15 cellular contexts compared by ENCODE assay signal in the genomic region with DNA sequence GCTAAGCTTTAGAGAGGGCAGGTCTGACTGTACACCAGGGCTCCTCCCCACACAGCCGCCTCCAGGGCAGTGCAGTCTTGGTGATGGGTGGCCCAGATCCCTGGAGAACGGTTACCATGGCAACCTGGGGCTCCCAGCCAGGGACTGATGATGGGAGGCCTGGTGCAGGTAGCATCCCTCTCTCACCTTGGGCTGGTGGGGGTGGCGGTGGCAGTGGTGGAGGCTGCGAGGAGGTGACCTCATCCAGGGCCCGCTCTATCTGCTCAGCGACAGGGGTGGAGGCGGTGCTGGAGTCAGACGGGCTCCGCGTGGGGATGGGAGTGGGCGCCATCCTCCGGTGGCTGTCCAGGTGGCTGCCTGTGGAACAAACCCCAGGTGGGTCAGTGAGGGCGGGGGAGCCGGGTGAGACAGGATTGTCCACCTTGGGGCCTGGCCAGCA. TPM values are rescaled to one million over a fixed set of nuclear protein-coding genes. Genes with fewer than 3 reads are reported as not detected.
DNase-seq lines count a peak whose midpoint lies in the region; ATAC-seq, FAIRE-seq and TF ChIP-seq lines count a peak whose summit lies in the region.
"Had no signal": no experiment of that assay in that cellular context is flagged by ENCODE, and none has a peak within 500 bp of the region (broad histone marks: within the 10 kb centered on the region; RNA-seq: fewer than 3 reads in every experiment).

No MANE protein-coding gene starts in this region.

- H3K27me3 Mint-ChIP-seq in Caco-2 (ENCODE audit: insufficient read depth, unreplicated experiment): no peaks in the 10 kb centered on the region

- no peak overlapping the region for H3K4ac ChIP-seq in mesendoderm (ENCODE audit: low read depth, low read length)

- BruUV-seq in Caco-2 (replicated peaks; lab: Mats Ljungman, UMichigan) (no TSS peak), GM12878 (replicated peaks; lab: Mats Ljungman, UMichigan) (no TSS peak)

- no peak overlapping the region for H3K27ac ChIP-seq in GM12878 (ENCODE audit: control insufficient read depth, insufficient read depth)
- no peak overlapping the region for H3K27ac ChIP-seq in mesendoderm (ENCODE audit: low read depth, low read length)
- H3K27ac ChIP-seq in thyroid gland: no peak overlapping the region
- H3K27ac ChIP-seq in gastrocnemius medialis: no peak overlapping the region
- H3K27ac ChIP-seq: heart left ventricle, SK-N-MC, spleen had no signal

- H3K9me3 Mint-ChIP-seq in Caco-2 (ENCODE audit: unreplicated experiment): no peaks in the 10 kb centered on the region

- H3K79me1 ChIP-seq in mesendoderm (ENCODE audit: low read length): peaks cover 2% of the 10 kb centered on the region

- H4K8ac ChIP-seq in mesendoderm (ENCODE audit: low read depth, low read length): no peak overlapping the region

- POLR2A ChIA-PET in Caco-2 (lab: Charles Lee) (no interaction called here), GM12878 (lab: Charles Lee) (interaction anchor here (1.1 kb wide), 1 partner anchor 71 kb away, joined by 3 read pairs; no protein-coding TSS in a partner anchor)

- no peak for FAIRE-seq in GM12878 (lab: Jason Lieb, UNC)
- FAIRE-seq: astrocyte, endometrium had no signal

- no peak overlapping the region for H3K4me2 ChIP-seq in GM12878 (ENCODE audit: control insufficient read depth, insufficient read depth)
- no peak overlapping the region for H3K4me2 ChIP-seq in mesendoderm (ENCODE audit: low read length)

- no peaks in the 10 kb centered on the region for H4K20me1 ChIP-seq in GM12878 (ENCODE audit: control insufficient read depth, insufficient read depth)

- no peak for TF ChIP-seq RAD21 in GM12878 (IDR thresholded peaks at IDR 0.05; ENCODE audit: insufficient read depth, low read depth, low read length)

- TF ChIP-seq CTCF in Caco-2 (IDR thresholded peaks at IDR 0.05; ENCODE audit: insufficient read depth in 1 of 2, low read depth in 1 of 2, low read length in 1 of 2, severe bottlenecking in 1 of 2, unreplicated experiment in 1 of 2): no peak
- no peak for TF ChIP-seq CTCF in GM12878 (IDR thresholded peaks at IDR 0.05 in 2 of 3, conservative IDR thresholded peaks at IDR 0.05 in 1 of 3; ENCODE audit: control insufficient read depth in 2 of 3, extremely low read depth in 1 of 3, insufficient read depth in 1 of 3, low read depth in 3 of 3, low read length in 3 of 3)
- no peak for TF ChIP-seq CTCF in thyroid gland (IDR thresholded peaks at IDR 0.05)
- TF ChIP-seq CTCF in gastrocnemius medialis (IDR thresholded peaks at IDR 0.05 in 4 of 5, conservative IDR thresholded peaks at IDR 0.05 in 1 of 5): no peak

- no peak overlapping the region for H3K18ac ChIP-seq in mesendoderm (ENCODE audit: low read length)

- CTCF ChIA-PET in Caco-2 (lab: Charles Lee): interaction anchor here (1.8 kb wide), 1 partner anchor 80 kb away, joined by 11 read pairs; no protein-coding TSS in a partner anchor
- CTCF ChIA-PET in GM12878 (lab: Yijun Ruan, JAX): interaction anchor here (1.3 kb wide), 1 partner anchor 69 kb away, joined by 3 read pairs; no protein-coding TSS in a partner anchor

- H3K23ac ChIP-seq in mesendoderm (ENCODE audit: low read length): no peak overlapping the region

- intact Hi-C loops in Caco-2 (cut with micrococcal nuclease; ENCODE audit: unreplicated experiment): no loop called here
- intact Hi-C loops in GM12878 (cut with micrococcal nuclease; ENCODE audit: unreplicated experiment): no loop called here
- intact Hi-C loops in thyroid gland (cut with DNase I): loop anchor here (5.0 kb wide), 2 partner anchors 67 to 142 kb away; no protein-coding TSS in a partner anchor
- intact Hi-C loops in gastrocnemius medialis (cut with DNase I; ENCODE audit: low total_unique reads): loop anchor here (5.0 to 10.0 kb wide), 2 partner anchors 147 to 344 kb away; partner anchors contain the start of gene MXD3

- H3K4me1 Mint-ChIP-seq in Caco-2 (ENCODE audit: low read depth, unreplicated experiment): peaks cover 9% of the 10 kb centered on the region

- peak overlapping the region; percentile 83 for H3K27ac Mint-ChIP-seq in Caco-2 (ENCODE audit: unreplicated experiment)

- no peak overlapping the region for H2BK5ac ChIP-seq in mesendoderm (ENCODE audit: low read length)

- H3K79me2 ChIP-seq in GM12878 (ENCODE audit: control insufficient read depth, insufficient read depth, low read length) (no peaks in the 10 kb centered on the region; the same call in 1 of the 2 replicates), mesendoderm (ENCODE audit: control insufficient read depth, insufficient read depth, low read length) (no peaks in the 10 kb centered on the region)

- DNase-seq in Caco-2 (peak; percentile 68 to 79), H7 (peak; percentile 72), GM12878 (ENCODE audit: low read depth, low spot score) (no peak), mesendoderm (peak; percentile 77), thyroid gland (no peak), DMS79 treated with DMSO at 0.1 percent for 48 hours (lab: John Stamatoyannopoulos, UW) (no peak), gastrocnemius medialis (no peak)
- DNase-seq in activated CD4-positive, alpha-beta T cell treated with anti-CD3 and anti-CD28 coated beads, Interleukin-2, amount 50 U/mL, for 48 hours: no peak
- DNase-seq: activated CD4-positive, CD25-positive, alpha-beta regulatory T cell; NCI-H1694 had no signal

- H3K9ac ChIP-seq in GM12878 (ENCODE audit: control insufficient read depth, insufficient read depth, low read length) (no peak overlapping the region), mesendoderm (ENCODE audit: low read length) (no peak overlapping the region)

- no peak overlapping the region for H4K5ac ChIP-seq in mesendoderm (ENCODE audit: low read length)

- no peak overlapping the region for H2BK15ac ChIP-seq in mesendoderm (replicated peaks; ENCODE audit: low read depth)

- RAD21 ChIA-PET in GM12878 (lab: Charles Lee; ENCODE audit: unreplicated experiment): no interaction called here

- peaks cover 93% of the 10 kb centered on the region for H3K36me3 Mint-ChIP-seq in Caco-2 (ENCODE audit: insufficient read depth, unreplicated experiment)

- H3K56ac ChIP-seq in mesendoderm (ENCODE audit: low read length): no peak overlapping the region

- peaks cover 1% of the 10 kb centered on the region for H3K36me3 ChIP-seq in Caco-2 (ENCODE audit: control insufficient read depth, insufficient read depth, low read length)
- peaks cover 29% of the 10 kb centered on the region for H3K36me3 ChIP-seq in H7 (replicated peaks; ENCODE audit: control insufficient read depth, insufficient read depth, low read length)
- no peaks in the 10 kb centered on the region for H3K36me3 ChIP-seq in GM12878 (ENCODE audit: control insufficient read depth in 2 of 2, insufficient read depth in 2 of 2, low read length in 1 of 2)
- H3K36me3 ChIP-seq in mesendoderm (ENCODE audit: control insufficient read depth, insufficient read depth, low read length): peaks cover 19% of the 10 kb centered on the region
- H3K36me3 ChIP-seq in thyroid gland: peaks cover 12 to 14% of the 10 kb centered on the region in 2 donors
- H3K36me3 ChIP-seq in gastrocnemius medialis: no peaks in the 10 kb centered on the region

- 74% methylated on average over 14 of the region's 14 CpGs for WGBS in GM12878 (ENCODE audit: insufficient coverage, insufficient replicate concordance, low lambda C conversion rate, missing lambda C conversion rate)
- no CpG with 5 or more reads among the region's 14 CpGs for WGBS in mesendoderm (ENCODE audit: extremely low coverage, insufficient coverage, low lambda C conversion rate)
- 91% methylated on average over 13 of the region's 14 CpGs; no CpG with 5 or more reads in 1 of the 2 donors for WGBS in thyroid gland, 2 donors

- no peak overlapping the region for H2BK120ac ChIP-seq in mesendoderm (ENCODE audit: low read depth, low read length)

- H3K27me3 ChIP-seq in Caco-2 (replicated peaks; ENCODE audit: control insufficient read depth, insufficient read depth, low read length) (no peaks in the 10 kb centered on the region), H7 (ENCODE audit: control insufficient read depth, insufficient read depth, low read length) (peaks cover 4% of the 10 kb centered on the region), GM12878 (replicated peaks in 1 of 2; ENCODE audit: control insufficient read depth in 2 of 2, insufficient read depth in 2 of 2, low read length in 1 of 2) (no peaks in the 10 kb centered on the region), mesendoderm (ENCODE audit: insufficient read depth, low read length, poor library complexity) (no peaks in the 10 kb centered on the region), thyroid gland (no peaks in the 10 kb centered on the region), gastrocnemius medialis (no peaks in the 10 kb centered on the region)
- H3K27me3 ChIP-seq: heart left ventricle, spleen had no signal

- H3K9me3 ChIP-seq in Caco-2: no peaks in the 10 kb centered on the region
- no peaks in the 10 kb centered on the region for H3K9me3 ChIP-seq in GM12878 (replicated peaks; ENCODE audit: control insufficient read depth, insufficient read depth, low read length)
- no peaks in the 10 kb centered on the region for H3K9me3 ChIP-seq in thyroid gland
- no peaks in the 10 kb centered on the region for H3K9me3 ChIP-seq in gastrocnemius medialis
- H3K9me3 ChIP-seq: heart left ventricle, spleen had no signal

- TF ChIP-seq POLR2A in GM12878 (IDR thresholded peaks at IDR 0.05; ENCODE audit: low read depth, low read length) (no peak), thyroid gland (IDR thresholded peaks at IDR 0.05) (no peak), gastrocnemius medialis (IDR thresholded peaks at IDR 0.05) (no peak)

- no peak overlapping the region for H2AFZ ChIP-seq in GM12878 (ENCODE audit: control insufficient read depth, low read depth, low read length)

- in situ Hi-C loops in GM12878 (cut with MboI) (no loop called here), gastrocnemius medialis (cut with MboI; ENCODE audit: low sequenced_read_pairs in 4 of 4) (loop anchor here in 1 of 4 donors (10.0 kb wide), 1 partner anchor 54 kb away; the partner anchor contains the start of genes F12 and PFN3)

- H3K4me3 ChIP-seq in Caco-2 (ENCODE audit: low read depth, low read length) (no peak overlapping the region), H7 (ENCODE audit: insufficient read depth, low read depth, low read length) (no peak overlapping the region), GM12878 (no peak overlapping the region), mesendoderm (ENCODE audit: low read length) (no peak overlapping the region), thyroid gland (replicated peaks in 1 of 3) (no peak overlapping the region), gastrocnemius medialis (no peak overlapping the region)
- H3K4me3 ChIP-seq: heart left ventricle, SK-N-MC, spleen had no signal

- TF ChIP-seq EP300 in GM12878 (IDR thresholded peaks at IDR 0.05; ENCODE audit: borderline replicate concordance in 1 of 2, control insufficient read depth in 1 of 2, low read depth in 2 of 2, low read length in 2 of 2): no peak

- no peak overlapping the region for H3K4me3 Mint-ChIP-seq in Caco-2 (ENCODE audit: unreplicated experiment)

- SMC1A ChIA-PET in GM12878 (lab: Charles Lee; ENCODE audit: uncharacterized antibody, unreplicated experiment): no interaction called here

- ATAC-seq in GM12878: no peak
- ATAC-seq in gastrocnemius medialis: no peak
- ATAC-seq: heart left ventricle had no signal

- H3K4me1 ChIP-seq in Caco-2: peaks cover 3% of the 10 kb centered on the region; the same call in 1 of the 2 replicates
- peaks cover 2% of the 10 kb centered on the region for H3K4me1 ChIP-seq in GM12878 (ENCODE audit: control insufficient read depth, insufficient read depth, low read length)
- no peaks in the 10 kb centered on the region for H3K4me1 ChIP-seq in mesendoderm (ENCODE audit: control insufficient read depth, low read depth, low read length)
- peaks cover 8 to 12% of the 10 kb centered on the region in 2 donors for H3K4me1 ChIP-seq in thyroid gland
- H3K4me1 ChIP-seq in gastrocnemius medialis: peaks cover 6 to 23% of the 10 kb centered on the region in 2 donors

- H2AK5ac ChIP-seq in mesendoderm (ENCODE audit: low read length): no peak overlapping the region

RNA-seq across cellular contexts. Expression of gene PRR7, which starts 12.3 kb away (rescaled TPM):
- total RNA-seq in Caco-2 (2022): 4.7 and 5.7 TPM in 2 replicates
- 11.4 and 12.1 TPM in 2 replicates for total RNA-seq in H7 (2014; rRNA removed; shearing (Covaris generic))
- total RNA-seq in GM12878 (2013; cell fraction: nucleolus; rRNA removed): 20.9 and 22.0 TPM in 2 replicates
- 12.0 and 15.3 TPM in 2 replicates for total RNA-seq in GM12878 (2014; rRNA removed)
- total RNA-seq in GM12878 (2014; rRNA removed; fragmentation: Illumina TruSeq; extraction: Trizol): 0.40 and 0.60 TPM in 2 replicates
- total RNA-seq in GM12878 (2021): 15.7 and 15.9 TPM in 2 replicates
- 0.67 TPM for polyA plus RNA-seq in GM12878 (2011; ENCODE audit: low read depth)
- 0.89 and 3.9 TPM in 2 replicates for polyA plus RNA-seq in GM12878 (2011; rRNA removed)
- 13.3 and 32.6 TPM in 2 replicates for polyA plus RNA-seq in GM12878 (2011; cell fraction: cytosol; rRNA removed)
- 26.2 and 34.2 TPM in 2 replicates for polyA plus RNA-seq in GM12878 (2011; cell fraction: nucleus; rRNA removed)
- polyA plus RNA-seq in GM12878 (2012): 5.0 and 10.6 TPM in 2 replicates
- polyA plus RNA-seq in GM12878 (2014; fragmentation: Illumina TruSeq; extraction: Trizol): 0.09 TPM in 1 of 2 replicates, not detected in the other
- polyA plus RNA-seq in GM12878 (2014; fragmentation: Nextera tagmentation; extraction: Ambion mirVana): not detected
- polyA plus RNA-seq in GM12878 (2014; rRNA removed): 18.8 and 21.0 TPM in 2 replicates
- 1 to 10 TPM; 4.6 TPM for polyA plus RNA-seq in GM12878 (2016; fragmentation: Nextera tagmentation; extraction: Ambion mirVana)
- polyA minus RNA-seq in GM12878 (2011; rRNA and poly(A)+ RNA removed): 0.44 and 2.4 TPM in 2 replicates
- polyA minus RNA-seq in GM12878 (2011; cell fraction: cytosol; rRNA and poly(A)+ RNA removed): 5.6 and 7.6 TPM in 2 replicates
- polyA minus RNA-seq in GM12878 (2011; cell fraction: nucleus; rRNA and poly(A)+ RNA removed): 6.2 and 11.8 TPM in 2 replicates
- 2.6 TPM for polyA plus RNA-seq in mesendoderm (2013, experiment 1 of 2)
- polyA plus RNA-seq in mesendoderm (2013, experiment 2 of 2): 2.9 TPM
- 1 to 10 TPM; 1.4 to 4.7 (median 4.2) TPM for total RNA-seq in thyroid gland
- total RNA-seq in gastrocnemius medialis: 1 to 10 TPM in 2 of 4 donors, under 1 TPM in 1, not detected in 1; 0.63 to 2.0 (median 1.4) TPM

RNA-seq across cellular contexts. Expression of gene DBN1, which starts 14.5 kb away (rescaled TPM):
- total RNA-seq in Caco-2 (2022) (139 and 144 TPM in 2 replicates), GM12878 (2014; rRNA removed) (36.0 and 42.0 TPM in 2 replicates), GM12878 (2014; rRNA removed; fragmentation: Illumina TruSeq; extraction: Trizol) (16.8 and 19.2 TPM in 2 replicates), GM12878 (2021) (75.4 and 81.0 TPM in 2 replicates), thyroid gland (10 to 100 TPM; 61.4 to 98.8 (median 68.0) TPM), gastrocnemius medialis (10 to 100 TPM; 16.3 to 27.5 (median 23.2) TPM)
- 165 and 216 TPM in 2 replicates for total RNA-seq in H7 (2014; rRNA removed; shearing (Covaris generic))
- total RNA-seq in GM12878 (2013; cell fraction: nucleolus; rRNA removed): 33.1 and 35.4 TPM in 2 replicates
- 8.1 TPM for polyA plus RNA-seq in GM12878 (2011; ENCODE audit: low read depth)
- polyA plus RNA-seq in GM12878 (2011; rRNA removed) (10.0 and 14.1 TPM in 2 replicates), GM12878 (2014; fragmentation: Illumina TruSeq; extraction: Trizol) (3.2 and 15.9 TPM in 2 replicates), GM12878 (2014; fragmentation: Nextera tagmentation; extraction: Ambion mirVana) (under 1 TPM; 0.18 to 0.62 TPM), GM12878 (2014; rRNA removed) (49.0 and 58.5 TPM in 2 replicates), GM12878 (2016; fragmentation: Nextera tagmentation; extraction: Ambion mirVana) (10 to 100 TPM; 36.5 to 38.0 TPM)
- 12.3 and 18.9 TPM in 2 replicates for polyA plus RNA-seq in GM12878 (2011; cell fraction: cytosol; rRNA removed)
- polyA plus RNA-seq in GM12878 (2011; cell fraction: nucleus; rRNA removed): 53.4 and 220 TPM in 2 replicates
- 13.9 and 24.5 TPM in 2 replicates for polyA plus RNA-seq in GM12878 (2012)
- 12.5 and 16.2 TPM in 2 replicates for polyA minus RNA-seq in GM12878 (2011; rRNA and poly(A)+ RNA removed)
- polyA minus RNA-seq in GM12878 (2011; cell fraction: cytosol; rRNA and poly(A)+ RNA removed): 13.1 and 13.9 TPM in 2 replicates
- 11.1 and 35.8 TPM in 2 replicates for polyA minus RNA-seq in GM12878 (2011; cell fraction: nucleus; rRNA and poly(A)+ RNA removed)
- 305 TPM for polyA plus RNA-seq in mesendoderm (2013, experiment 1 of 2)
- 309 TPM for polyA plus RNA-seq in mesendoderm (2013, experiment 2 of 2)

RNA-seq across cellular contexts. Expression of gene GRK6, which starts 32.5 kb away (rescaled TPM):
- total RNA-seq in Caco-2 (2022) (64.4 and 71.9 TPM in 2 replicates), GM12878 (2014; rRNA removed) (82.3 and 90.7 TPM in 2 replicates), GM12878 (2014; rRNA removed; fragmentation: Illumina TruSeq; extraction: Trizol) (43.6 and 46.7 TPM in 2 replicates), GM12878 (2021) (118 and 124 TPM in 2 replicates), thyroid gland (10 to 100 TPM; 14.0 to 27.8 (median 18.8) TPM), gastrocnemius medialis (10 to 100 TPM; 12.7 to 40.5 (median 32.2) TPM)
- total RNA-seq in H7 (2014; rRNA removed; shearing (Covaris generic)): 62.4 and 66.8 TPM in 2 replicates
- total RNA-seq in GM12878 (2013; cell fraction: nucleolus; rRNA removed): 126 and 167 TPM in 2 replicates
- polyA plus RNA-seq in GM12878 (2011; ENCODE audit: low read depth): 16.1 TPM
- polyA plus RNA-seq in GM12878 (2011; rRNA removed) (28.1 and 38.1 TPM in 2 replicates), GM12878 (2014; fragmentation: Illumina TruSeq; extraction: Trizol) (8.6 and 31.1 TPM in 2 replicates), GM12878 (2014; fragmentation: Nextera tagmentation; extraction: Ambion mirVana) (1 to 10 TPM in 1 of 2 experiments, under 1 TPM in 1; 0.79 to 2.6 TPM), GM12878 (2014; rRNA removed) (78.2 and 85.5 TPM in 2 replicates), GM12878 (2016; fragmentation: Nextera tagmentation; extraction: Ambion mirVana) (10 to 100 TPM; 13.5 to 45.1 TPM)
- polyA plus RNA-seq in GM12878 (2011; cell fraction: cytosol; rRNA removed): 63.7 and 70.0 TPM in 2 replicates
- polyA plus RNA-seq in GM12878 (2011; cell fraction: nucleus; rRNA removed): 103 and 138 TPM in 2 replicates
- polyA plus RNA-seq in GM12878 (2012): 45.5 and 47.2 TPM in 2 replicates
- 43.4 and 59.9 TPM in 2 replicates for polyA minus RNA-seq in GM12878 (2011; rRNA and poly(A)+ RNA removed)
- polyA minus RNA-seq in GM12878 (2011; cell fraction: cytosol; rRNA and poly(A)+ RNA removed): 25.1 and 27.3 TPM in 2 replicates
- polyA minus RNA-seq in GM12878 (2011; cell fraction: nucleus; rRNA and poly(A)+ RNA removed): 71.0 and 116 TPM in 2 replicates
- 20.9 TPM for polyA plus RNA-seq in mesendoderm (2013, experiment 1 of 2)
- polyA plus RNA-seq in mesendoderm (2013, experiment 2 of 2): 21.1 TPM

RNA-seq across cellular contexts. Expression of gene PDLIM7, which starts 38.5 kb away (rescaled TPM):
- total RNA-seq in Caco-2 (2022) (49.1 and 56.8 TPM in 2 replicates), GM12878 (2014; rRNA removed) (15.5 and 18.2 TPM in 2 replicates), GM12878 (2014; rRNA removed; fragmentation: Illumina TruSeq; extraction: Trizol) (6.2 and 7.6 TPM in 2 replicates), GM12878 (2021) (30.3 and 36.6 TPM in 2 replicates), thyroid gland (10 to 100 TPM; 23.2 to 52.4 (median 34.8) TPM), gastrocnemius medialis (100 to 1,000 TPM; 132 to 244 (median 220) TPM)
- total RNA-seq in H7 (2014; rRNA removed; shearing (Covaris generic)): 71.9 and 97.3 TPM in 2 replicates
- total RNA-seq in GM12878 (2013; cell fraction: nucleolus; rRNA removed): 37.7 and 45.6 TPM in 2 replicates
- 8.6 TPM for polyA plus RNA-seq in GM12878 (2011; ENCODE audit: low read depth)
- polyA plus RNA-seq in GM12878 (2011; rRNA removed) (10.2 and 23.1 TPM in 2 replicates), GM12878 (2014; fragmentation: Illumina TruSeq; extraction: Trizol) (1.1 and 5.1 TPM in 2 replicates), GM12878 (2014; fragmentation: Nextera tagmentation; extraction: Ambion mirVana) (1 to 10 TPM in 1 of 2 experiments, under 1 TPM in 1; 0.82 to 2.3 TPM), GM12878 (2014; rRNA removed) (33.3 and 47.9 TPM in 2 replicates), GM12878 (2016; fragmentation: Nextera tagmentation; extraction: Ambion mirVana) (10 to 100 TPM; 35.3 to 35.8 TPM)
- polyA plus RNA-seq in GM12878 (2011; cell fraction: cytosol; rRNA removed): 30.5 and 48.8 TPM in 2 replicates
- 173 and 211 TPM in 2 replicates for polyA plus RNA-seq in GM12878 (2011; cell fraction: nucleus; rRNA removed)
- polyA plus RNA-seq in GM12878 (2012): 21.0 and 23.7 TPM in 2 replicates
- polyA minus RNA-seq in GM12878 (2011; rRNA and poly(A)+ RNA removed): 15.1 and 21.8 TPM in 2 replicates
- 16.8 and 19.9 TPM in 2 replicates for polyA minus RNA-seq in GM12878 (2011; cell fraction: cytosol; rRNA and poly(A)+ RNA removed)
- 27.6 and 54.2 TPM in 2 replicates for polyA minus RNA-seq in GM12878 (2011; cell fraction: nucleus; rRNA and poly(A)+ RNA removed)
- 117 TPM for polyA plus RNA-seq in mesendoderm (2013, experiment 1 of 2)
- polyA plus RNA-seq in mesendoderm (2013, experiment 2 of 2): 119 TPM

RNA-seq across cellular contexts. Expression of gene F12, which starts 49.6 kb away (rescaled TPM):
- total RNA-seq in Caco-2 (2022): 13.3 and 14.0 TPM in 2 replicates
- 3.2 and 3.7 TPM in 2 replicates for total RNA-seq in H7 (2014; rRNA removed; shearing (Covaris generic))
- total RNA-seq in GM12878 (2013; cell fraction: nucleolus; rRNA removed): 4.6 and 6.3 TPM in 2 replicates
- total RNA-seq in GM12878 (2014; rRNA removed): 6.9 and 7.1 TPM in 2 replicates
- total RNA-seq in GM12878 (2014; rRNA removed; fragmentation: Illumina TruSeq; extraction: Trizol): 0.49 and 0.74 TPM in 2 replicates
- total RNA-seq in GM12878 (2021): 5.8 and 7.1 TPM in 2 replicates
- 2.0 TPM for polyA plus RNA-seq in GM12878 (2011; ENCODE audit: low read depth)
- 2.3 and 5.2 TPM in 2 replicates for polyA plus RNA-seq in GM12878 (2011; rRNA removed)
- 6.7 and 11.9 TPM in 2 replicates for polyA plus RNA-seq in GM12878 (2011; cell fraction: cytosol; rRNA removed)
- polyA plus RNA-seq in GM12878 (2011; cell fraction: nucleus; rRNA removed): 14.0 and 14.8 TPM in 2 replicates
- polyA plus RNA-seq in GM12878 (2012): 3.0 and 4.4 TPM in 2 replicates
- polyA plus RNA-seq in GM12878 (2014; fragmentation: Illumina TruSeq; extraction: Trizol): 0.25 and 0.82 TPM in 2 replicates
- polyA plus RNA-seq in GM12878 (2014; fragmentation: Nextera tagmentation; extraction: Ambion mirVana): under 1 TPM; 0.50 to 0.82 TPM
- polyA plus RNA-seq in GM12878 (2014; rRNA removed): 5.9 and 9.9 TPM in 2 replicates
- 10 to 100 TPM in 1 of 2 experiments, 1 to 10 TPM in 1; 9.7 to 11.3 TPM for polyA plus RNA-seq in GM12878 (2016; fragmentation: Nextera tagmentation; extraction: Ambion mirVana)
- polyA minus RNA-seq in GM12878 (2011; rRNA and poly(A)+ RNA removed): 1.8 and 3.0 TPM in 2 replicates
- 2.9 and 7.5 TPM in 2 replicates for polyA minus RNA-seq in GM12878 (2011; cell fraction: cytosol; rRNA and poly(A)+ RNA removed)
- 2.9 and 3.5 TPM in 2 replicates for polyA minus RNA-seq in GM12878 (2011; cell fraction: nucleus; rRNA and poly(A)+ RNA removed)
- 0.24 TPM for polyA plus RNA-seq in mesendoderm (2013, experiment 1 of 2)
- polyA plus RNA-seq in mesendoderm (2013, experiment 2 of 2): 0.25 TPM
- total RNA-seq in thyroid gland: 1 to 10 TPM in 2 of 4 donors, under 1 TPM in 1, not detected in 1; 0.42 to 2.6 (median 1.1) TPM
- total RNA-seq in gastrocnemius medialis: 1 to 10 TPM in 1 of 4 donors, under 1 TPM in 2, not detected in 1; 0.36 to 1.2 (median 0.95) TPM

Comparison
In these comparisons a context has a peak if more than half of its experiments do, and no peak if none do; other contexts are left out.
1. DNase-seq: peak in Caco-2 (2 of 2), H7 (single experiment) and mesendoderm (single experiment); none in GM12878 (single experiment), activated CD4-positive, alpha-beta T cell treated with anti-CD3 and anti-CD28 coated beads, Interleukin-2, amount 50 U/mL, for 48 hours (0 of 2), thyroid gland (0 of 2), DMS79 treated with DMSO at 0.1 percent for 48 hours (single experiment) and gastrocnemius medialis (0 of 2).
2. intact Hi-C loops: an anchor here in thyroid gland (5.0 kb wide) and gastrocnemius medialis (5.0 to 10.0 kb wide); none called in Caco-2 and GM12878.